ENCODE assay signal across 1 cellular context in genomic region chr6:20572940-20573339, GRCh38.
TF ChIP-seq lines count a peak whose summit lies in the region.

No MANE protein-coding gene starts in this region.

TF ChIP-seq in K562, 482 proteins besides CTCF, POLR2A, EP300 and RAD21 (continued from another document):
- TF ChIP-seq ATF3 (IDR thresholded peaks at IDR 0.05) (peak; percentile 71), ATF3 (CRISPR knock-in tag; conservative IDR thresholded peaks at IDR 0.05) (no peak), FOXM1 (IDR thresholded peaks at IDR 0.05; ENCODE audit: low read depth) (peak; percentile 58), FOXM1 (CRISPR knock-in tag; IDR thresholded peaks at IDR 0.05; ENCODE audit: low read depth) (no peak), CEBPG (CRISPR knock-in tag; IDR thresholded peaks at IDR 0.05) (peak; percentile 89), CEBPG (tag; conservative IDR thresholded peaks at IDR 0.05 in 1 of 2, IDR thresholded peaks at IDR 0.05 in 1 of 2) (peak; percentile 98 to 100), ETV1 (tag; conservative IDR thresholded peaks at IDR 0.05; ENCODE audit: low read depth) (peak; percentile 49; the same call in 1 of the 2 replicates), ZNF239 (CRISPR knock-in tag; IDR thresholded peaks at IDR 0.05) (no peak), ARID3A (IDR thresholded peaks at IDR 0.05; ENCODE audit: borderline replicate concordance, low read depth, low read length) (no peak), GABPA (tag; conservative IDR thresholded peaks at IDR 0.05; ENCODE audit: low read depth) (peak; percentile 59), CEBPB (tag; IDR thresholded peaks at IDR 0.05) (peak; percentile 100), ILK (tag; IDR thresholded peaks at IDR 0.05; ENCODE audit: borderline replicate concordance, low read depth) (no peak), E4F1 (CRISPR knock-in tag; IDR thresholded peaks at IDR 0.05; ENCODE audit: borderline replicate concordance) (no peak), HNRNPL (IDR thresholded peaks at IDR 0.05; ENCODE audit: low read depth, low read length) (no peak), ARID1B (IDR thresholded peaks at IDR 0.05) (peak; percentile 37), CHCHD3 (CRISPR knock-in tag; IDR thresholded peaks at IDR 0.05) (no peak), YBX1 (IDR thresholded peaks at IDR 0.05) (no peak), C11orf30 (IDR thresholded peaks at IDR 0.05; ENCODE audit: low read depth) (peak; percentile 13; the same call in 1 of the 2 replicates), TRIM24 (IDR thresholded peaks at IDR 0.05) (peak; percentile 60 to 74), DPF2 (IDR thresholded peaks at IDR 0.05) (peak; percentile 20; the same call in 1 of the 2 replicates), NR0B1 (IDR thresholded peaks at IDR 0.05; ENCODE audit: partially characterized antibody) (no peak), NEUROD1 (IDR thresholded peaks at IDR 0.05; ENCODE audit: borderline replicate concordance, low read depth, low read length, partially characterized antibody) (no peak), MYBL2 (IDR thresholded peaks at IDR 0.05; ENCODE audit: low read depth) (0 out of 2 replicates have a peak, but pooled peaks have one; percentile 21), MYBL2 (CRISPR knock-in tag; IDR thresholded peaks at IDR 0.05; ENCODE audit: borderline replicate concordance) (no peak)
- TF ChIP-seq, protein P1, sequence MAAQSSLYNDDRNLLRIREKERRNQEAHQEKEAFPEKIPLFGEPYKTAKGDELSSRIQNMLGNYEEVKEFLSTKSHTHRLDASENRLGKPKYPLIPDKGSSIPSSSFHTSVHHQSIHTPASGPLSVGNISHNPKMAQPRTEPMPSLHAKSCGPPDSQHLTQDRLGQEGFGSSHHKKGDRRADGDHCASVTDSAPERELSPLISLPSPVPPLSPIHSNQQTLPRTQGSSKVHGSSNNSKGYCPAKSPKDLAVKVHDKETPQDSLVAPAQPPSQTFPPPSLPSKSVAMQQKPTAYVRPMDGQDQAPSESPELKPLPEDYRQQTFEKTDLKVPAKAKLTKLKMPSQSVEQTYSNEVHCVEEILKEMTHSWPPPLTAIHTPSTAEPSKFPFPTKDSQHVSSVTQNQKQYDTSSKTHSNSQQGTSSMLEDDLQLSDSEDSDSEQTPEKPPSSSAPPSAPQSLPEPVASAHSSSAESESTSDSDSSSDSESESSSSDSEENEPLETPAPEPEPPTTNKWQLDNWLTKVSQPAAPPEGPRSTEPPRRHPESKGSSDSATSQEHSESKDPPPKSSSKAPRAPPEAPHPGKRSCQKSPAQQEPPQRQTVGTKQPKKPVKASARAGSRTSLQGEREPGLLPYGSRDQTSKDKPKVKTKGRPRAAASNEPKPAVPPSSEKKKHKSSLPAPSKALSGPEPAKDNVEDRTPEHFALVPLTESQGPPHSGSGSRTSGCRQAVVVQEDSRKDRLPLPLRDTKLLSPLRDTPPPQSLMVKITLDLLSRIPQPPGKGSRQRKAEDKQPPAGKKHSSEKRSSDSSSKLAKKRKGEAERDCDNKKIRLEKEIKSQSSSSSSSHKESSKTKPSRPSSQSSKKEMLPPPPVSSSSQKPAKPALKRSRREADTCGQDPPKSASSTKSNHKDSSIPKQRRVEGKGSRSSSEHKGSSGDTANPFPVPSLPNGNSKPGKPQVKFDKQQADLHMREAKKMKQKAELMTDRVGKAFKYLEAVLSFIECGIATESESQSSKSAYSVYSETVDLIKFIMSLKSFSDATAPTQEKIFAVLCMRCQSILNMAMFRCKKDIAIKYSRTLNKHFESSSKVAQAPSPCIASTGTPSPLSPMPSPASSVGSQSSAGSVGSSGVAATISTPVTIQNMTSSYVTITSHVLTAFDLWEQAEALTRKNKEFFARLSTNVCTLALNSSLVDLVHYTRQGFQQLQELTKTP (IDR thresholded peaks at IDR 0.05; ENCODE audit: low read depth in 1 of 2, partially characterized antibody in 2 of 2) = no peak
- TF ChIP-seq, protein P2, sequence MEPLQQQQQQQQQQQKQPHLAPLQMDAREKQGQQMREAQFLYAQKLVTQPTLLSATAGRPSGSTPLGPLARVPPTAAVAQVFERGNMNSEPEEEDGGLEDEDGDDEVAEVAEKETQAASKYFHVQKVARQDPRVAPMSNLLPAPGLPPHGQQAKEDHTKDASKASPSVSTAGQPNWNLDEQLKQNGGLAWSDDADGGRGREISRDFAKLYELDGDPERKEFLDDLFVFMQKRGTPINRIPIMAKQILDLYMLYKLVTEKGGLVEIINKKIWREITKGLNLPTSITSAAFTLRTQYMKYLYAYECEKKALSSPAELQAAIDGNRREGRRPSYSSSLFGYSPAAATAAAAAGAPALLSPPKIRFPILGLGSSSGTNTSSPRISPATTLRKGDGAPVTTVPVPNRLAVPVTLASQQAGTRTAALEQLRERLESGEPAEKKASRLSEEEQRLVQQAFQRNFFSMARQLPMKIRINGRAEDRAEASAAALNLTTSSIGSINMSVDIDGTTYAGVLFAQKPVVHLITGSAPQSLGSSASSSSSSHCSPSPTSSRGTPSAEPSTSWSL (CRISPR knock-in tag; IDR thresholded peaks at IDR 0.05; ENCODE audit: borderline replicate concordance) = no peak
- TF ChIP-seq, protein P3, sequence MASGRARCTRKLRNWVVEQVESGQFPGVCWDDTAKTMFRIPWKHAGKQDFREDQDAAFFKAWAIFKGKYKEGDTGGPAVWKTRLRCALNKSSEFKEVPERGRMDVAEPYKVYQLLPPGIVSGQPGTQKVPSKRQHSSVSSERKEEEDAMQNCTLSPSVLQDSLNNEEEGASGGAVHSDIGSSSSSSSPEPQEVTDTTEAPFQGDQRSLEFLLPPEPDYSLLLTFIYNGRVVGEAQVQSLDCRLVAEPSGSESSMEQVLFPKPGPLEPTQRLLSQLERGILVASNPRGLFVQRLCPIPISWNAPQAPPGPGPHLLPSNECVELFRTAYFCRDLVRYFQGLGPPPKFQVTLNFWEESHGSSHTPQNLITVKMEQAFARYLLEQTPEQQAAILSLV (tag; IDR thresholded peaks at IDR 0.05) = peak; percentile 92
